14 cellular contexts compared by ENCODE assay signal in genomic region chr3:126057547-126057819, GRCh38.
"Had no signal": no experiment of that assay in that cellular context is flagged by ENCODE, and none has a peak within 500 bp of the region (broad histone marks: within the 10 kb centered on the region; RNA-seq: fewer than 3 reads in every experiment).

No MANE protein-coding gene starts in this region.

- H3K36me3 ChIP-seq: neutrophil, right atrium auricular region, suprapubic skin, upper lobe of left lung, WERI-Rb-1 had no signal

- ATAC-seq: naive thymus-derived CD4-positive, alpha-beta T cell had no signal

- H3K27ac ChIP-seq: neutrophil, suprapubic skin, WERI-Rb-1 had no signal

- H3K27me3 ChIP-seq: neutrophil, right atrium auricular region, suprapubic skin, upper lobe of left lung had no signal

- H3K9me3 ChIP-seq: neutrophil, right atrium auricular region, suprapubic skin, upper lobe of left lung had no signal

- FAIRE-seq: colon, endometrium had no signal

- H3K4me2 ChIP-seq: smooth muscle cell had no signal

- DNase-seq: activated CD4-positive, alpha-beta memory T cell treated with anti-CD3 and anti-CD28 coated beads, Interleukin-2, amount 10 ng/mL, durations not matched to agents 7 days and 5 days; activated naive CD4-positive, alpha-beta T cell treated with anti-CD3 and anti-CD28 coated beads, Interleukin-2, amount 10 ng/mL, durations not matched to agents 7 days and 5 days; activated T-cell treated with anti-CD3 and anti-CD28 coated beads, Interleukin-2, amount 50 U/mL, for 24 hours; kidney glomerular epithelial cell; naive thymus-derived CD4-positive, alpha-beta T cell; WERI-Rb-1 had no signal

- H3K4me3 ChIP-seq: lung, right atrium auricular region, smooth muscle cell, suprapubic skin, upper lobe of left lung had no signal
